ENCODE assay signal across 11 cellular contexts in the genomic region with DNA sequence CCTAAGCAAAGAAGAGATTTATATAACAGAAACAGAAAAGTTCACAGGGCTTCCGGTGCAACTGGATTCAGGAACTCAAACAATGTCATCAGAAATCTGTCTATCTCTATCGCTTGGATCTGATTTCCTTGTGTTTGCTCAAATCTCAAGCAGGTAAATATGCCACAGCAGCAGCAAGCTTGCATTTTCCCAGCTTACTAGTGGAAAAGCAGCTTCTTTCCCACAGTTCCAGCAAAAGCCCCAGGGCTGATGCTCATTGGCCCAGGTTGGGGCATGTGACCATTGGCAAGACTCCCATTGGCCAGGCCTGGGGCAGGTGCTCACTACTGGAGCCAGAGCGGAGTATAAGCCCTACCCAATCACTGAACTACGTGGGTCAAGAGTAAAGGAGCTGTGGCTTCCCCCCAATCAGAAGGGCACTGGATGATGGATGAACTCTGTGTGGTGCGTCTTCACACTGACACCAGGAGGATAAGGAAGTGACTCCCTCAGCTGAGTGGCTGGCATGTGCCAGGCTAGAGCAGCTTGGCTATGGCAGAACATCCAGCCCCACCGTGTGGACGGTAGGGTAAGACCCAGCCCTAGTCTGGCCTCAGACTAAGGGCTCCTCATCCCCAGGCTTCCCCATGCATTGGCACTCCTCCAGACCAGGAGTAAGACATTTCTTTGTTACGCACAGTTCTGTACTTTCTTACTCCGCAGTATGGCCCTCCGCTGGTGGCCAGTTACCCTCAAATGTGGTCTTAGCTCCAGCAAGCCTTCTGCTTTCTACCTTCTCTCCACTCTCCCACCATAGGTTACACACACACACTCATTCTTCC. TPM values are rescaled to one million over a fixed set of nuclear protein-coding genes. Genes with fewer than 3 reads are reported as not detected.
DNase-seq lines count a peak whose midpoint lies in the region; ATAC-seq, FAIRE-seq and TF ChIP-seq lines count a peak whose summit lies in the region.
"Had no signal": no experiment of that assay in that cellular context is flagged by ENCODE, and none has a peak within 500 bp of the region (broad histone marks: within the 10 kb centered on the region; RNA-seq: fewer than 3 reads in every experiment).

No MANE protein-coding gene starts in this region.

- peaks cover 0 to 41% (median 11%) of the 10 kb centered on the region in 9 donors for H3K4me1 ChIP-seq in heart right ventricle
- H3K4me1 ChIP-seq in right cardiac atrium (ENCODE audit: control insufficient read depth, insufficient read depth, low read length), result peaks cover 5% of the 10 kb centered on the region
- H3K4me1 ChIP-seq in K562 (replicated peaks in 1 of 2; ENCODE audit: control insufficient read depth in 2 of 2, insufficient read depth in 2 of 2, low read length in 2 of 2), result 0 out of 5 replicates have a peak, but pooled peaks cover 0 to 3% of the 10 kb centered on the region in 2 experiments

- H3K36me3 ChIP-seq in heart right ventricle (no peaks in the 10 kb centered on the region), K562 (ENCODE audit: control insufficient read depth, insufficient read depth, low read length) (no peaks in the 10 kb centered on the region)

- H3K27me3 ChIP-seq in heart right ventricle (no peaks in the 10 kb centered on the region), right cardiac atrium (ENCODE audit: control insufficient read depth, insufficient read depth) (no peaks in the 10 kb centered on the region), K562 (ENCODE audit: control insufficient read depth in 2 of 2, insufficient read depth in 2 of 2, low read length in 2 of 2) (no peaks in the 10 kb centered on the region; a peak in 2 of 5 replicates)

- BruUV-seq in K562 (replicated peaks; lab: Mats Ljungman, UMichigan), result no TSS peak

- no peaks in the 10 kb centered on the region for H3K79me2 ChIP-seq in K562 (ENCODE audit: control insufficient read depth, insufficient read depth, low read length)

- intact Hi-C loops in heart right ventricle (cut with DNase I) (no loop called here), right cardiac atrium (cut with DNase I) (no loop called here), K562 (cut with micrococcal nuclease) (no loop called here)

- H3K9me1 ChIP-seq in K562 (ENCODE audit: control insufficient read depth, insufficient read depth, low read length), result no peaks in the 10 kb centered on the region

- no peak for TF ChIP-seq RAD21 in K562 (CRISPR knock-in tag; conservative IDR thresholded peaks at IDR 0.05 in 1 of 2, IDR thresholded peaks at IDR 0.05 in 1 of 2)

- no peak for TF ChIP-seq POLR2A in K562 (conservative IDR thresholded peaks at IDR 0.05)

- DNase-seq in heart right ventricle (no peak), right cardiac atrium (no peak), K562 (ENCODE audit: extremely low read depth in 1 of 4, low spot score in 3 of 4) (peak in 3 of 4 experiments; percentile 62 to 66 (median 63)), mucosa of gallbladder (ENCODE audit: low spot score) (peak; percentile 9), ureter (ENCODE audit: low spot score) (peak; percentile 62), NCI-H146 (lab: John Stamatoyannopoulos, UW) (no peak)
- no peak for DNase-seq in activated CD4-positive, alpha-beta T cell treated with anti-CD3 and anti-CD28 coated beads for 48 hours
- DNase-seq: immature natural killer cell had no signal

- H3K4me3 ChIP-seq in heart right ventricle, result no peak overlapping the region
- no peak overlapping the region for H3K4me3 ChIP-seq in right cardiac atrium (ENCODE audit: low read length)
- H3K4me3 ChIP-seq in K562, result no peak overlapping the region

- no peak overlapping the region for H3K4me2 ChIP-seq in K562 (ENCODE audit: insufficient read depth, low read length)

- CTCF ChIA-PET in K562 (lab: Yijun Ruan, JAX; ENCODE audit: low intra/inter-chr PET ratio), result no interaction called here

- H3K9me3 ChIP-seq in heart right ventricle (no peaks in the 10 kb centered on the region), right cardiac atrium (ENCODE audit: control insufficient read depth, low read length) (no peaks in the 10 kb centered on the region), K562 (replicated peaks; ENCODE audit: control insufficient read depth, insufficient read depth, low read depth, low read length) (no peaks in the 10 kb centered on the region)

- H3K27ac ChIP-seq in heart right ventricle, result peak overlapping the region in 8 of 10 donors; percentile 32 to 81 (median 70)
- no peak overlapping the region for H3K27ac ChIP-seq in right cardiac atrium (ENCODE audit: low read length)
- H3K27ac ChIP-seq in K562 (ENCODE audit: extremely low read depth, low read depth, low read length), result no peak overlapping the region

- peak; percentile 52 for FAIRE-seq in K562 (lab: Jason Lieb, UNC)

- ATAC-seq in heart right ventricle, result peak in 1 of 8 donors; percentile 33
- ATAC-seq in right cardiac atrium, result no peak
- ATAC-seq in K562, result peak; percentile 76
- ATAC-seq in GM18867 (IDR thresholded peaks at IDR 0.05; ENCODE audit: unreplicated experiment), result no peak
- ATAC-seq: activated naive CD4-positive, alpha-beta T cell treated with anti-CD3 and anti-CD28 coated beads, Interleukin-2, amount 50 U/mL, for 72 hours had no signal

- H2AFZ ChIP-seq in K562 (ENCODE audit: low read depth, low read length), result no peak overlapping the region

- no peaks in the 10 kb centered on the region for H4K20me1 ChIP-seq in K562 (replicated peaks; ENCODE audit: control insufficient read depth, insufficient read depth, low read length)

- POLR2A ChIA-PET in K562 (lab: Yijun Ruan, JAX), result interaction anchor here (1.3 kb wide), 1 partner anchor 13 kb away, joined by 4 read pairs; a partner anchor contains a TSS

- H3K9ac ChIP-seq in K562 (ENCODE audit: insufficient read depth in 1 of 2, low read depth in 2 of 2, low read length in 2 of 2), result no peak overlapping the region

- TF ChIP-seq CTCF in heart right ventricle (IDR thresholded peaks at IDR 0.05) (no peak), K562 (IDR thresholded peaks at IDR 0.05 in 2 of 3, conservative IDR thresholded peaks at IDR 0.05 in 1 of 3; ENCODE audit: insufficient read depth in 2 of 3, low read depth in 1 of 3, low read length in 3 of 3) (no peak)

- no peak for TF ChIP-seq EP300 in K562 (IDR thresholded peaks at IDR 0.05; ENCODE audit: low read length)

- WGBS in heart right ventricle, 2 donors, result 95 to 97% methylated on average over 10 of the region's 10 CpGs
- 92% methylated on average over 10 of the region's 10 CpGs for WGBS in right cardiac atrium
- 3% methylated on average over 10 of the region's 10 CpGs for WGBS in K562 (ENCODE audit: insufficient coverage, low coverage, missing lambda C conversion rate)

- in situ Hi-C loops in K562 (cut with MboI), result no loop called here

TF ChIP-seq in K562, 482 proteins besides CTCF, POLR2A, EP300 and RAD21 (continues in another document):
- TF ChIP-seq JUND (IDR thresholded peaks at IDR 0.05; ENCODE audit: borderline replicate concordance, low read depth, low read length), result no peak
- TF ChIP-seq JUND (tag; IDR thresholded peaks at IDR 0.05; ENCODE audit: borderline replicate concordance, low read depth, low read length), result no peak
- TF ChIP-seq, protein P1, sequence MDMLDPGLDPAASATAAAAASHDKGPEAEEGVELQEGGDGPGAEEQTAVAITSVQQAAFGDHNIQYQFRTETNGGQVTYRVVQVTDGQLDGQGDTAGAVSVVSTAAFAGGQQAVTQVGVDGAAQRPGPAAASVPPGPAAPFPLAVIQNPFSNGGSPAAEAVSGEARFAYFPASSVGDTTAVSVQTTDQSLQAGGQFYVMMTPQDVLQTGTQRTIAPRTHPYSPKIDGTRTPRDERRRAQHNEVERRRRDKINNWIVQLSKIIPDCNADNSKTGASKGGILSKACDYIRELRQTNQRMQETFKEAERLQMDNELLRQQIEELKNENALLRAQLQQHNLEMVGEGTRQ (CRISPR knock-in tag; IDR thresholded peaks at IDR 0.05), result peak; percentile 89
- no peak for TF ChIP-seq SETDB1 (IDR thresholded peaks at IDR 0.05; ENCODE audit: low read length)
- peak; percentile 32 for TF ChIP-seq FOS (IDR thresholded peaks at IDR 0.05; ENCODE audit: extremely low read depth, insufficient read length)
- TF ChIP-seq RAD51 (IDR thresholded peaks at IDR 0.05; ENCODE audit: borderline replicate concordance, low read depth), result peak; percentile 76
- TF ChIP-seq NFYB (IDR thresholded peaks at IDR 0.05; ENCODE audit: extremely low read depth, insufficient read length), result peak; percentile 61
- peak; percentile 19; the same call in 1 of the 2 replicates for TF ChIP-seq CBFA2T2 (conservative IDR thresholded peaks at IDR 0.05)
- TF ChIP-seq, protein P2, sequence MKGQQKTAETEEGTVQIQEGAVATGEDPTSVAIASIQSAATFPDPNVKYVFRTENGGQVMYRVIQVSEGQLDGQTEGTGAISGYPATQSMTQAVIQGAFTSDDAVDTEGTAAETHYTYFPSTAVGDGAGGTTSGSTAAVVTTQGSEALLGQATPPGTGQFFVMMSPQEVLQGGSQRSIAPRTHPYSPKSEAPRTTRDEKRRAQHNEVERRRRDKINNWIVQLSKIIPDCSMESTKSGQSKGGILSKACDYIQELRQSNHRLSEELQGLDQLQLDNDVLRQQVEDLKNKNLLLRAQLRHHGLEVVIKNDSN (CRISPR knock-in tag; IDR thresholded peaks at IDR 0.05), result peak; percentile 89
- TF ChIP-seq IRF2 (CRISPR knock-in tag; IDR thresholded peaks at IDR 0.05), result no peak

RNA-seq across cellular contexts. Expression of a gene that starts 13.1 kb away (rescaled TPM):
- total RNA-seq in heart right ventricle (1 to 10 TPM in 7 of 10 donors, under 1 TPM in 3; 0.76 to 7.3 (median 1.5) TPM), right cardiac atrium (10 to 100 TPM in 2 of 4 donors, 1 to 10 TPM in 2; 4.9 to 12.8 (median 8.6) TPM), K562 (2014; rRNA removed) (0.09 TPM in 1 of 2 replicates, not detected in the other), K562 (2014; rRNA removed; fragmentation: Illumina TruSeq; extraction: Trizol) (0.04 and 0.10 TPM in 2 replicates), K562 (2015; rRNA removed; fragmentation: Illumina TruSeq; extraction: Trizol) (0.11 and 0.14 TPM in 2 replicates), K562 (2021) (0.34 and 0.38 TPM in 2 replicates), mucosa of gallbladder (91.7 TPM), ureter (72.7 TPM)
- polyA plus RNA-seq in heart right ventricle (1 to 10 TPM; 3.9 to 8.3 TPM), right cardiac atrium (10.2 TPM), K562 (2011; rRNA removed) (0.15 and 0.21 TPM in 2 replicates), K562 (2014; fragmentation: Illumina TruSeq; extraction: Trizol) (0.06 TPM in 1 of 2 replicates, not detected in the other), K562 (2014; fragmentation: Nextera tagmentation; extraction: Ambion mirVana) (not detected), K562 (2014; rRNA removed) (not detected in 2 replicates)
- total RNA-seq in K562 (2011; cell fraction: chromatin; rRNA removed; ENCODE audit: low replicate concordance), result 0.44 and 0.55 TPM in 2 replicates
- 0.13 and 0.67 TPM in 2 replicates for total RNA-seq in K562 (2011; cell fraction: nucleolus; rRNA removed)
- 0.53 and 0.73 TPM in 2 replicates for total RNA-seq in K562 (2011; cell fraction: nucleoplasm; rRNA removed)
- polyA plus RNA-seq in K562 (2011; cell fraction: cytosol; rRNA removed), result 0.30 TPM in 1 of 2 replicates, not detected in the other
- 0.21 and 1.7 TPM in 2 replicates for polyA plus RNA-seq in K562 (2011; cell fraction: nucleus; rRNA removed)
- 0.13 and 0.35 TPM in 2 replicates for polyA plus RNA-seq in K562 (2012)
- polyA minus RNA-seq in K562 (2011; rRNA and poly(A)+ RNA removed), result 0.21 TPM in 1 of 2 replicates, not detected in the other
- polyA minus RNA-seq in K562 (2011; cell fraction: cytosol; rRNA and poly(A)+ RNA removed), result not detected in 2 replicates
- polyA minus RNA-seq in K562 (2011; cell fraction: nucleus; rRNA and poly(A)+ RNA removed), result 0.22 and 0.40 TPM in 2 replicates
- total RNA-seq: fibroblast of villous mesenchyme had no signal

Comparison
In these comparisons a context has a peak if more than half of its experiments do, and no peak if none do; other contexts are left out.
1. H3K27ac ChIP-seq: peak in heart right ventricle (8 of 10); none in right cardiac atrium (single experiment) and K562 (single experiment).
2. DNase-seq: peak in K562 (3 of 4), mucosa of gallbladder (single experiment) and ureter (single experiment); none in heart right ventricle (0 of 2), right cardiac atrium (0 of 3), activated CD4-positive, alpha-beta T cell treated with anti-CD3 and anti-CD28 coated beads for 48 hours (single experiment) and NCI-H146 (single experiment).